ENCODE assay signal across 25 cellular contexts in the genomic region with DNA sequence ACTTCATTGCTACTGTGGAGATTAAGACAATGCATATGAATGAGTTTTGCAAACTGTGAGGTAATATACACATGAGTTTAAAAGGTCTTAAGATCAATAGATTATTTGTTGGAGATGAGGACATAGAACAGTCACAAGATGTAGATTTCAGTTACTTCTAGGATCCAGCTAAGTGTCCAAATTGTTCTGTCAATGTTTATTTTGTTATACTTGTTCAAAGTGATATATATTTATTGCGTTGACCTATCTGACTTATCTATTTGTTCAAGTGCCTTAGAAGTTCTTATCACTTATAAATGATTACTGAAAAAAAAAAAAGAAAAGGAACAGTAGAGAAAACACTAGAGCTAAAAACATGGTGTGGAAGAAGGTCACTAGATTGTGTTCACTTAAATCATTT.
"Had no signal": no experiment of that assay in that cellular context is flagged by ENCODE, and none has a peak within 500 bp of the region (broad histone marks: within the 10 kb centered on the region; RNA-seq: fewer than 3 reads in every experiment).

No MANE protein-coding gene starts in this region.

- H3K4me3 ChIP-seq: neural progenitor cell, ovary, psoas muscle, right lobe of liver, skin epidermis, stomach, thoracic aorta, thyroid gland, tibial nerve, upper lobe of left lung, vagina had no signal

- H3K36me3 ChIP-seq: neural progenitor cell, ovary, right lobe of liver, stomach, thoracic aorta, thyroid gland, tibial nerve, upper lobe of left lung, vagina had no signal

- H3K27me3 ChIP-seq: neural progenitor cell, ovary, right lobe of liver, stomach, thyroid gland, tibial nerve, upper lobe of left lung, vagina had no signal

- DNase-seq: naive thymus-derived CD4-positive, alpha-beta T cell; natural killer cell; occipital lobe; ovary; posterior cingulate gyrus; psoas muscle; right cardiac atrium; right lobe of liver; stimulated activated CD4-positive, alpha-beta T cell treated with anti-CD3 and anti-CD28 coated beads, Interleukin-15, amount 100 ng/mL, for 24 hours; stimulated activated CD4-positive, alpha-beta T cell treated with anti-CD3 and anti-CD28 coated beads, Interleukin-2, amount 100 ng/mL, for 24 hours; stimulated activated CD4-positive, alpha-beta T cell treated with anti-CD3 and anti-CD28 coated beads, Interleukin-2, amount 100 ng/mL, for 48 hours; stimulated activated CD4-positive, alpha-beta T cell treated with anti-CD3 and anti-CD28 coated beads, Interleukin-4, amount 100 ng/mL, for 24 hours; stimulated activated naive B cell treated with anti-CD40 and anti-IgM and Interleukin-4, amounts not matched to agents 10 μg/mL and 1 μg/mL and 100 μg/mL, for 72 hours; stimulated activated naive CD4-positive, alpha-beta T cell treated with Interleukin-2 at 50 U/mL for 16 hours; stomach; thyroid gland; trophoblast cell; upper lobe of left lung had no signal

- H3K9me3 ChIP-seq: ovary, psoas muscle, right lobe of liver, thoracic aorta, thyroid gland, upper lobe of left lung, vagina had no signal

- FAIRE-seq: urothelium cell line had no signal

- H3K4me1 ChIP-seq: neural progenitor cell, parathyroid adenoma, psoas muscle, right lobe of liver, stomach, thyroid gland, tibial nerve, upper lobe of left lung, vagina had no signal

- H3K27ac ChIP-seq: neural progenitor cell, ovary, parathyroid adenoma, psoas muscle, right lobe of liver, skin epidermis, stomach, thoracic aorta, thyroid gland, tibial nerve, upper lobe of left lung, vagina had no signal
